ENCODE assay signal across 1 cellular context in genomic region chr7:101624246-101625000, GRCh38.
TF ChIP-seq lines count a peak whose summit lies in the region.

No MANE protein-coding gene starts in this region.

TF ChIP-seq in SK-N-SH, 30 proteins besides CTCF, POLR2A, EP300 and RAD21 (continued from another document):
- TF ChIP-seq EZH2phosphoT487 (IDR thresholded peaks at IDR 0.05; ENCODE audit: borderline replicate concordance, low read depth) (no peak), YY1 (IDR thresholded peaks at IDR 0.05; ENCODE audit: low read depth) (no peak), IRF3 (IDR thresholded peaks at IDR 0.05; ENCODE audit: low read depth, low read length) (no peak), RXRA (IDR thresholded peaks at IDR 0.05; ENCODE audit: borderline replicate concordance, low read depth) (no peak), CHD2 (IDR thresholded peaks at IDR 0.05; ENCODE audit: low read length, partially characterized antibody) (no peak), FOXJ3 (CRISPR knock-in tag; IDR thresholded peaks at IDR 0.05) (no peak), USF2 (IDR thresholded peaks at IDR 0.05; ENCODE audit: borderline replicate concordance, low read depth, low read length) (no peak)
TF ChIP-seq in SK-N-SH: peak in this region for 0.
